Comparison of ENCODE assay signal across 9 cellular contexts in genomic region chr9:91700475-91700874, GRCh38.
"Had no signal": no experiment of that assay in that cellular context is flagged by ENCODE, and none has a peak within 500 bp of the region (broad histone marks: within the 10 kb centered on the region; RNA-seq: fewer than 3 reads in every experiment).

No MANE protein-coding gene starts in this region.

- ATAC-seq: HCT116 had no signal

- H3K9ac ChIP-seq: GM23248, KMS-11 had no signal

- H3K27ac ChIP-seq: GM23248, HL-60, KMS-11 had no signal

- H2AFZ ChIP-seq: GM23248 had no signal

- H3K4me2 ChIP-seq: KMS-11 had no signal

- H3K4me1 ChIP-seq: HAP-1 had no signal

- DNase-seq: GM23248, GOT3, H7, HFFc6, Karpas-422 had no signal

- H3K4me3 ChIP-seq: GM23248, HAP-1 had no signal

- H3K36me3 ChIP-seq: HAP-1 had no signal

- H3K9me3 ChIP-seq: HAP-1 had no signal
